21 cellular contexts compared by ENCODE assay signal in genomic region chr11:75652936-75653335, GRCh38. TPM values are rescaled to one million over a fixed set of nuclear protein-coding genes. Genes with fewer than 3 reads are reported as not detected.
"Had no signal": no experiment of that assay in that cellular context is flagged by ENCODE, and none has a peak within 500 bp of the region (broad histone marks: within the 10 kb centered on the region; RNA-seq: fewer than 3 reads in every experiment).

No MANE protein-coding gene starts in this region.

- H3K9me3 ChIP-seq: heart left ventricle, neutrophil, thoracic aorta, transverse colon had no signal

- H3K4me3 Mint-ChIP-seq: naive thymus-derived CD8-positive, alpha-beta T cell; stimulated activated naive B cell treated with anti-CD40 and anti-IgM and Interleukin-4, amounts not matched to agents 10 μg/mL and 1 μg/mL and 100 μg/mL, for 72 hours; stimulated activated naive CD8-positive, alpha-beta T cell treated with anti-CD3 and anti-CD28 coated beads, Interleukin-15, amount 100 ng/mL, for 72 hours had no signal

- H3K4me1 Mint-ChIP-seq: naive thymus-derived CD8-positive, alpha-beta T cell had no signal

- DNase-seq: effector memory CD4-positive, alpha-beta T cell; foreskin melanocyte; heart left ventricle; hippocampal formation; left colon; left ventricle myocardium superior; naive thymus-derived CD8-positive, alpha-beta T cell; posterior cingulate gyrus; stimulated activated CD4-positive, alpha-beta T cell treated with anti-CD3 and anti-CD28 coated beads, Interleukin-2, amount 100 ng/mL, for 24 hours; stimulated activated CD4-positive, alpha-beta T cell treated with anti-CD3 and anti-CD28 coated beads, Interleukin-4, amount 100 ng/mL, for 4 hours; stimulated activated naive B cell treated with anti-CD40 and anti-IgM and Interleukin-4, amounts not matched to agents 10 μg/mL and 1 μg/mL and 100 μg/mL, for 72 hours; stimulated activated naive CD8-positive, alpha-beta T cell treated with anti-CD3 and anti-CD28 coated beads, Interleukin-15, amount 100 ng/mL, for 72 hours; substantia nigra; transverse colon had no signal

- H3K9me3 Mint-ChIP-seq: naive thymus-derived CD8-positive, alpha-beta T cell; stimulated activated naive B cell treated with anti-CD40 and anti-IgM and Interleukin-4, amounts not matched to agents 10 μg/mL and 1 μg/mL and 100 μg/mL, for 72 hours; stimulated activated naive CD8-positive, alpha-beta T cell treated with anti-CD3 and anti-CD28 coated beads, Interleukin-15, amount 100 ng/mL, for 72 hours had no signal

- H3K36me3 ChIP-seq: heart left ventricle, neutrophil, thoracic aorta, transverse colon had no signal

- H3K4me3 ChIP-seq: heart left ventricle, lung, skin epidermis, thoracic aorta, transverse colon had no signal

- H3K4me1 ChIP-seq: transverse colon had no signal

- H3K36me3 Mint-ChIP-seq: naive thymus-derived CD8-positive, alpha-beta T cell; stimulated activated naive B cell treated with anti-CD40 and anti-IgM and Interleukin-4, amounts not matched to agents 10 μg/mL and 1 μg/mL and 100 μg/mL, for 72 hours had no signal

- H3K27me3 ChIP-seq: heart left ventricle, transverse colon had no signal

- H3K27ac Mint-ChIP-seq: naive thymus-derived CD8-positive, alpha-beta T cell; stimulated activated naive B cell treated with anti-CD40 and anti-IgM and Interleukin-4, amounts not matched to agents 10 μg/mL and 1 μg/mL and 100 μg/mL, for 72 hours; stimulated activated naive CD8-positive, alpha-beta T cell treated with anti-CD3 and anti-CD28 coated beads, Interleukin-15, amount 100 ng/mL, for 72 hours had no signal

- ATAC-seq: esophagus mucosa; heart left ventricle; left colon; left ventricle myocardium superior; naive thymus-derived CD8-positive, alpha-beta T cell; sciatic nerve; stimulated activated naive B cell treated with anti-CD40 and anti-IgM and Interleukin-4, amounts not matched to agents 10 μg/mL and 1 μg/mL and 100 μg/mL, for 72 hours; stimulated activated naive CD8-positive, alpha-beta T cell treated with anti-CD3 and anti-CD28 coated beads, Interleukin-15, amount 100 ng/mL, for 72 hours had no signal

- H3K27ac ChIP-seq: heart left ventricle, neutrophil, skin epidermis, thoracic aorta, transverse colon had no signal

RNA-seq across cellular contexts. Expression of gene MAP6, which starts 15.9 kb away (rescaled TPM):
- total RNA-seq: mononuclear cell; naive thymus-derived CD8-positive, alpha-beta T cell had no signal
- polyA plus RNA-seq: naive thymus-derived CD8-positive, alpha-beta T cell had no signal
